In the genomic region with DNA sequence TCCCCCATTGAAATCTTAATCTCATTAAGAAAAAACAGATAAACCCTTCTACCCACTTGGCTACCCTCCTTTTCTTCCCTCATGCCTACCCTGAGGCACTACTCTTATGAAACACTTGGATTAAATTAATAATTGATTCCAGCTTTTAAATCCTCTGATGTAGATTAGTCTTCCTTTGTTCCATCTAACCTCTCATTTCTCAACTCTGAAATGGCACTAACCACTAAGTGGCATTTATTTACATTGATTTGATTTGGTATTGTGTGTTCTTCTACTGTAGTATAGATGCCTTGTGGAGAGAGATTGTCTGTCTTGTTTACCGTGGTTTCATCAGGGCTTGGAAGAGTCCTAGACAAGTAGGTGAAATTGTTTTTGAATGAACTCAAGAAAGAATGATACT, we compare ENCODE assay signal across 23 cellular contexts. TPM values are rescaled to one million over a fixed set of nuclear protein-coding genes. Genes with fewer than 3 reads are reported as not detected.
DNase-seq lines count a peak whose midpoint lies in the region; ATAC-seq, FAIRE-seq and TF ChIP-seq lines count a peak whose summit lies in the region.
"Had no signal": no experiment of that assay in that cellular context is flagged by ENCODE, and none has a peak within 500 bp of the region (broad histone marks: within the 10 kb centered on the region; RNA-seq: fewer than 3 reads in every experiment).

No MANE protein-coding gene starts in this region.

- peaks cover 15% of the 10 kb centered on the region for H3K4me1 Mint-ChIP-seq in activated CD4-positive, alpha-beta T cell treated with anti-CD3 and anti-CD28 coated beads, Interleukin-2, amount 10 ng/mL, durations not matched to agents 24 days and 14 days
- no peaks in the 10 kb centered on the region for H3K4me1 Mint-ChIP-seq in activated CD4-positive, alpha-beta T cell treated with anti-CD3 and anti-CD28 coated beads for 36 hours
- H3K4me1 Mint-ChIP-seq in naive thymus-derived CD8-positive, alpha-beta T cell: peaks cover 6 to 22% (median 12%) of the 10 kb centered on the region in 4 donors
- no peaks in the 10 kb centered on the region for H3K4me1 Mint-ChIP-seq in endodermal cell

- no peak overlapping the region for H3K9ac ChIP-seq in endodermal cell (ENCODE audit: extremely low read depth, low read length, poor library complexity, severe bottlenecking)

- no peak overlapping the region for H3K4me3 ChIP-seq in endodermal cell (ENCODE audit: low read length)
- H3K4me3 ChIP-seq: HAP-1, K562, psoas muscle, transverse colon had no signal

- peak overlapping the region; percentile 51 for H3K27ac Mint-ChIP-seq in activated CD4-positive, alpha-beta T cell treated with anti-CD3 and anti-CD28 coated beads, Interleukin-2, amount 10 ng/mL, durations not matched to agents 24 days and 14 days
- H3K27ac Mint-ChIP-seq in activated CD4-positive, alpha-beta T cell treated with anti-CD3 and anti-CD28 coated beads for 36 hours: no peak overlapping the region
- H3K27ac Mint-ChIP-seq in naive thymus-derived CD8-positive, alpha-beta T cell: peak overlapping the region in 7 of 10 donors; percentile 1 to 75 (median 54)
- H3K27ac Mint-ChIP-seq in endodermal cell: no peak overlapping the region

- H3K36me3 Mint-ChIP-seq in activated CD4-positive, alpha-beta T cell treated with anti-CD3 and anti-CD28 coated beads, Interleukin-2, amount 10 ng/mL, durations not matched to agents 24 days and 14 days (ENCODE audit: low read depth): peaks cover 70% of the 10 kb centered on the region
- peaks cover 45% of the 10 kb centered on the region for H3K36me3 Mint-ChIP-seq in activated CD4-positive, alpha-beta T cell treated with anti-CD3 and anti-CD28 coated beads for 36 hours (ENCODE audit: low read depth)
- peaks cover 15 to 95% (median 54%) of the 10 kb centered on the region in 3 donors for H3K36me3 Mint-ChIP-seq in naive thymus-derived CD8-positive, alpha-beta T cell
- no peaks in the 10 kb centered on the region for H3K36me3 Mint-ChIP-seq in endodermal cell (ENCODE audit: low read depth)

- TF ChIP-seq CTCF in endodermal cell (conservative IDR thresholded peaks at IDR 0.05): no peak

- H3K27ac ChIP-seq in endodermal cell (ENCODE audit: low read depth, low read length): no peak overlapping the region
- H3K27ac ChIP-seq: psoas muscle, transverse colon had no signal

- intact Hi-C loops in activated CD4-positive, alpha-beta T cell treated with anti-CD3 and anti-CD28 coated beads, Interleukin-2, amount 10 ng/mL, durations not matched to agents 24 days and 14 days (cut with micrococcal nuclease): no loop called here
- intact Hi-C loops in activated CD4-positive, alpha-beta T cell treated with anti-CD3 and anti-CD28 coated beads for 36 hours (cut with DNase I, micrococcal nuclease): no loop called here
- intact Hi-C loops in cardiac septum (cut with DNase I): no loop called here

- H3K4me3 Mint-ChIP-seq in activated CD4-positive, alpha-beta T cell treated with anti-CD3 and anti-CD28 coated beads, Interleukin-2, amount 10 ng/mL, durations not matched to agents 24 days and 14 days: no peak overlapping the region
- no peak overlapping the region for H3K4me3 Mint-ChIP-seq in activated CD4-positive, alpha-beta T cell treated with anti-CD3 and anti-CD28 coated beads for 36 hours
- no peak overlapping the region for H3K4me3 Mint-ChIP-seq in naive thymus-derived CD8-positive, alpha-beta T cell
- H3K4me3 Mint-ChIP-seq in endodermal cell: no peak overlapping the region
- H3K4me3 Mint-ChIP-seq: CD4-positive, CD25-positive, alpha-beta regulatory T cell had no signal

- H3K9me3 ChIP-seq in endodermal cell (ENCODE audit: control insufficient read depth, low read length): no peaks in the 10 kb centered on the region
- H3K9me3 ChIP-seq: HAP-1, psoas muscle, transverse colon had no signal

- H3K9me3 Mint-ChIP-seq in activated CD4-positive, alpha-beta T cell treated with anti-CD3 and anti-CD28 coated beads, Interleukin-2, amount 10 ng/mL, durations not matched to agents 24 days and 14 days: no peaks in the 10 kb centered on the region
- no peaks in the 10 kb centered on the region for H3K9me3 Mint-ChIP-seq in activated CD4-positive, alpha-beta T cell treated with anti-CD3 and anti-CD28 coated beads for 36 hours (ENCODE audit: low read depth)
- no peaks in the 10 kb centered on the region for H3K9me3 Mint-ChIP-seq in naive thymus-derived CD8-positive, alpha-beta T cell
- H3K9me3 Mint-ChIP-seq in endodermal cell: no peaks in the 10 kb centered on the region
- H3K9me3 Mint-ChIP-seq: CD4-positive, CD25-positive, alpha-beta regulatory T cell had no signal

- 97% methylated on average over 1 of the region's 1 CpG; no CpG with 5 or more reads in 1 of the 2 experiments for WGBS in endodermal cell (ENCODE audit: insufficient coverage in 1 of 2, insufficient read length in 1 of 2), 2 experiments

- ATAC-seq in activated CD4-positive, alpha-beta T cell treated with anti-CD3 and anti-CD28 coated beads for 36 hours: no peak
- no peak for ATAC-seq in naive thymus-derived CD8-positive, alpha-beta T cell
- ATAC-seq in GM19035 (IDR thresholded peaks at IDR 0.05; ENCODE audit: unreplicated experiment): no peak
- ATAC-seq: K562; left lobe of liver; psoas muscle; stimulated activated naive CD8-positive, alpha-beta T cell treated with anti-CD3 and anti-CD28 coated beads, Interleukin-15, Interleukin-2, amounts not matched to agents 100 U/mL and 50 U/mL, for 24 hours had no signal

- H3K4me1 ChIP-seq in endodermal cell (ENCODE audit: control insufficient read depth, insufficient read depth, low read length): no peaks in the 10 kb centered on the region
- H3K4me1 ChIP-seq: psoas muscle, transverse colon had no signal

- no peaks in the 10 kb centered on the region for H3K27me3 Mint-ChIP-seq in activated CD4-positive, alpha-beta T cell treated with anti-CD3 and anti-CD28 coated beads, Interleukin-2, amount 10 ng/mL, durations not matched to agents 24 days and 14 days
- no peaks in the 10 kb centered on the region for H3K27me3 Mint-ChIP-seq in activated CD4-positive, alpha-beta T cell treated with anti-CD3 and anti-CD28 coated beads for 36 hours
- no peaks in the 10 kb centered on the region for H3K27me3 Mint-ChIP-seq in naive thymus-derived CD8-positive, alpha-beta T cell
- H3K27me3 Mint-ChIP-seq in endodermal cell (ENCODE audit: insufficient read depth): no peaks in the 10 kb centered on the region
- H3K27me3 Mint-ChIP-seq: CD4-positive, CD25-positive, alpha-beta regulatory T cell had no signal

- POLR2A ChIA-PET in activated CD4-positive, alpha-beta T cell treated with anti-CD3 and anti-CD28 coated beads for 36 hours (lab: Charles Lee): no interaction called here
- POLR2A ChIA-PET in naive thymus-derived CD8-positive, alpha-beta T cell (lab: Charles Lee): interaction anchor here (0.9 kb wide), 1 partner anchor 17 kb away, joined by 4 read pairs; no protein-coding TSS in a partner anchor

- DNase-seq in activated CD4-positive, alpha-beta T cell treated with anti-CD3 and anti-CD28 coated beads, Interleukin-2, amount 10 ng/mL, durations not matched to agents 24 days and 14 days: no peak
- no peak for DNase-seq in activated CD4-positive, alpha-beta T cell treated with anti-CD3 and anti-CD28 coated beads for 36 hours
- DNase-seq in GM18507 (ENCODE audit: extremely low spot score, insufficient read length, low read depth) (no peak), NCI-H748 treated with DMSO at 0.1 percent for 48 hours (lab: John Stamatoyannopoulos, UW) (peak; percentile 32), cardiac septum (ENCODE audit: low spot score) (no peak), endodermal cell (no peak)
- no peak for DNase-seq in naive thymus-derived CD8-positive, alpha-beta T cell
- DNase-seq: activated CD8-positive, alpha-beta memory T cell treated with anti-CD3 and anti-CD28 coated beads for 24 hours; activated T-cell treated with anti-CD3 and anti-CD28 coated beads, Interleukin-2, amount 50 U/mL, for 48 hours; CD4-positive, CD25-positive, alpha-beta regulatory T cell; cortex of kidney; head of caudate nucleus; NCI-H2081 treated with DMSO at 0.1 percent for 48 hours; OCI-M1; psoas muscle; SHP77 treated with DMSO at 0.1 percent for 48 hours; stimulated activated CD4-positive, alpha-beta T cell treated with anti-CD3 and anti-CD28 coated beads, Interleukin-2, amount 100 ng/mL, for 24 hours; stimulated activated naive CD8-positive, alpha-beta T cell treated with anti-CD3 and anti-CD28 coated beads, Interleukin-15, Interleukin-2, amounts not matched to agents 100 U/mL and 50 U/mL, for 24 hours; transverse colon had no signal

- no peaks in the 10 kb centered on the region for H3K27me3 ChIP-seq in endodermal cell (ENCODE audit: control insufficient read depth, insufficient read depth, low read length, poor library complexity, severe bottlenecking)
- H3K27me3 ChIP-seq: transverse colon had no signal

- H3K36me3 ChIP-seq in endodermal cell (ENCODE audit: control insufficient read depth, insufficient read depth, low read length): no peaks in the 10 kb centered on the region
- H3K36me3 ChIP-seq: transverse colon had no signal

- CTCF ChIA-PET in activated CD4-positive, alpha-beta T cell treated with anti-CD3 and anti-CD28 coated beads for 36 hours (lab: Charles Lee): interaction anchor here (1.2 kb wide), 1 partner anchor 8 kb away, joined by 3 read pairs; no protein-coding TSS in a partner anchor

- peak; percentile 9 for FAIRE-seq in GM18507 (lab: Jason Lieb, UNC)
- FAIRE-seq: K562 had no signal

RNA-seq across cellular contexts. Expression of a gene that starts 26.7 kb away (rescaled TPM):
- total RNA-seq in activated CD4-positive, alpha-beta T cell treated with anti-CD3 and anti-CD28 coated beads, Interleukin-2, amount 10 ng/mL, durations not matched to agents 24 days and 14 days: 106 and 109 TPM in 2 replicates
- 10 to 100 TPM; 27.7 to 33.6 TPM for total RNA-seq in activated CD4-positive, alpha-beta T cell treated with anti-CD3 and anti-CD28 coated beads for 36 hours
- 100 to 1,000 TPM; 206 to 210 TPM for total RNA-seq in naive thymus-derived CD8-positive, alpha-beta T cell
- 100 to 1,000 TPM in 2 of 3 donors, 10 to 100 TPM in 1; 88.1 to 128 (median 121) TPM for polyA plus RNA-seq in naive thymus-derived CD8-positive, alpha-beta T cell
- total RNA-seq in cardiac septum: 3.4 TPM
- total RNA-seq in endodermal cell: 1 to 10 TPM; 1.3 to 2.4 TPM
- 6.3 TPM for polyA plus RNA-seq in endodermal cell (2013, experiment 1 of 2)
- 7.1 TPM for polyA plus RNA-seq in endodermal cell (2013, experiment 2 of 2)

Comparison
In these comparisons a context has a peak if more than half of its experiments do, and no peak if none do; other contexts are left out.
1. H3K27ac Mint-ChIP-seq: peak in activated CD4-positive, alpha-beta T cell treated with anti-CD3 and anti-CD28 coated beads, Interleukin-2, amount 10 ng/mL, durations not matched to agents 24 days and 14 days (single experiment) and naive thymus-derived CD8-positive, alpha-beta T cell (7 of 10); none in activated CD4-positive, alpha-beta T cell treated with anti-CD3 and anti-CD28 coated beads for 36 hours (single experiment) and endodermal cell (single experiment).